In genomic region chr10:63667596-63667995, GRCh38 we compare ENCODE assay signal across 19 cellular contexts.
A peak's percentile ranks its signal among the peaks of the same experiment; 100 is the strongest.
DNase-seq lines count a peak whose midpoint lies in the region; ATAC-seq and TF ChIP-seq lines count a peak whose summit lies in the region.
"Had no signal": no experiment of that assay in that cellular context is flagged by ENCODE, and none has a peak within 500 bp of the region (broad histone marks: within the 10 kb centered on the region; RNA-seq: fewer than 3 reads in every experiment).

No MANE protein-coding gene starts in this region.

- no peaks in the 10 kb centered on the region for H3K36me3 ChIP-seq in GM23248 (ENCODE audit: low read depth)
- H3K36me3 ChIP-seq in mesenchymal stem cell (ENCODE audit: control insufficient read depth in 1 of 2, insufficient read depth in 2 of 2, low read depth in 1 of 2, low read length in 2 of 2), result no peaks in the 10 kb centered on the region
- H3K36me3 ChIP-seq in gastrocnemius medialis, result no peaks in the 10 kb centered on the region

- H3K4me3 ChIP-seq in GM23248 (no peak overlapping the region), mesenchymal stem cell (ENCODE audit: insufficient read depth in 1 of 2, low read depth in 1 of 2, low read length in 2 of 2) (peak overlapping the region in 1 of 2 experiments; percentile 6), gastrocnemius medialis (no peak overlapping the region)
- H3K4me3 ChIP-seq: GM23338 had no signal

- H3K27ac Mint-ChIP-seq in chondrocyte (ENCODE audit: unreplicated experiment), result no peak overlapping the region
- H3K27ac Mint-ChIP-seq: CD8-positive, alpha-beta T cell; GM23338; IgD-negative memory B cell had no signal

- no peak overlapping the region for H3K4ac ChIP-seq in mesenchymal stem cell (ENCODE audit: low read depth in 1 of 2, low read length in 2 of 2)

- no peak for TF ChIP-seq POLR2A in gastrocnemius medialis (IDR thresholded peaks at IDR 0.05)

- no peaks in the 10 kb centered on the region for H3K36me3 Mint-ChIP-seq in chondrocyte (ENCODE audit: low read depth)
- H3K36me3 Mint-ChIP-seq: CD8-positive, alpha-beta T cell; IgD-negative memory B cell had no signal

- H3K27ac ChIP-seq in GM23248 (peak overlapping the region; percentile 7; the same call in 1 of the 2 replicates), mesenchymal stem cell (ENCODE audit: low read length, poor library complexity, severe bottlenecking) (no peak overlapping the region), gastrocnemius medialis (peak overlapping the region in 3 of 4 donors; percentile 15 to 65 (median 36))

- H2BK5ac ChIP-seq in mesenchymal stem cell (ENCODE audit: low read depth, low read length, poor library complexity, severe bottlenecking), result no peak overlapping the region

- H3K4me2 ChIP-seq in GM23248 (ENCODE audit: unreplicated experiment), result no peak overlapping the region
- no peak overlapping the region for H3K4me2 ChIP-seq in mesenchymal stem cell (ENCODE audit: low read length, poor library complexity, severe bottlenecking)
- H3K4me2 ChIP-seq: GM23338 had no signal

- H3K4me1 ChIP-seq in GM23248 (ENCODE audit: insufficient read depth) (peaks cover 41% of the 10 kb centered on the region), mesenchymal stem cell (ENCODE audit: control insufficient read depth, insufficient read depth, low read depth, low read length) (no peaks in the 10 kb centered on the region), gastrocnemius medialis (peaks cover 15 to 39% of the 10 kb centered on the region in 2 donors)

- H3K23ac ChIP-seq in mesenchymal stem cell (ENCODE audit: low read length in 2 of 2), result no peak overlapping the region

- H4K8ac ChIP-seq in mesenchymal stem cell (ENCODE audit: low read length), result no peak overlapping the region

- no peak overlapping the region for H4K91ac ChIP-seq in mesenchymal stem cell (ENCODE audit: low read length)

- peaks cover 45% of the 10 kb centered on the region for H3K4me1 Mint-ChIP-seq in chondrocyte (ENCODE audit: low read depth)

- H2AK5ac ChIP-seq in mesenchymal stem cell (ENCODE audit: low read length, severe bottlenecking), result no peak overlapping the region

- H2AFZ ChIP-seq in GM23248, result no peak overlapping the region
- no peak overlapping the region for H2AFZ ChIP-seq in mesenchymal stem cell (ENCODE audit: low read depth, low read length)
- H2AFZ ChIP-seq: GM23338 had no signal

- H3K4me3 Mint-ChIP-seq in chondrocyte (ENCODE audit: unreplicated experiment), result no peak overlapping the region
- H3K4me3 Mint-ChIP-seq: CD8-positive, alpha-beta T cell; GM23338; IgD-negative memory B cell had no signal

- no peak overlapping the region for H2BK120ac ChIP-seq in mesenchymal stem cell (ENCODE audit: low read depth, low read length)

- H3K9me3 Mint-ChIP-seq in chondrocyte (ENCODE audit: low read depth), result no peaks in the 10 kb centered on the region
- H3K9me3 Mint-ChIP-seq: CD8-positive, alpha-beta T cell; GM23338; IgD-negative memory B cell had no signal

- TF ChIP-seq CTCF in gastrocnemius medialis (IDR thresholded peaks at IDR 0.05 in 4 of 5, conservative IDR thresholded peaks at IDR 0.05 in 1 of 5), result no peak
- no peak for TF ChIP-seq CTCF in chondrocyte (IDR thresholded peaks at IDR 0.05)

- H2BK15ac ChIP-seq in mesenchymal stem cell (ENCODE audit: low read depth, poor library complexity, severe bottlenecking), result no peak overlapping the region

- no peak overlapping the region for H3K14ac ChIP-seq in mesenchymal stem cell (ENCODE audit: low read length in 2 of 2)

- no peaks in the 10 kb centered on the region for H3K79me2 ChIP-seq in GM23248 (ENCODE audit: insufficient read depth)

- H3K9me2 ChIP-seq in GM23248 (ENCODE audit: insufficient read depth), result no peaks in the 10 kb centered on the region

- H2BK12ac ChIP-seq in mesenchymal stem cell (ENCODE audit: low read length in 2 of 2), result no peak overlapping the region

- ATAC-seq in SK-N-SH treated with all-trans-retinoic acid at 6 μM for 48 hours, result peak; percentile 9; the same call in 2 of the 3 replicates
- no peak for ATAC-seq in gastrocnemius medialis
- no peak for ATAC-seq in GM18868 (IDR thresholded peaks at IDR 0.05; ENCODE audit: unreplicated experiment)
- ATAC-seq: CD8-positive, alpha-beta T cell; GM23338; HCT116 had no signal

- H3K9me3 ChIP-seq in GM23248 (ENCODE audit: low read depth) (no peaks in the 10 kb centered on the region), mesenchymal stem cell (ENCODE audit: control insufficient read depth, low read length) (no peaks in the 10 kb centered on the region), gastrocnemius medialis (no peaks in the 10 kb centered on the region)

- DNase-seq in GM23248 (peak; percentile 4), mesenchymal stem cell (no peak), gastrocnemius medialis (no peak), chondrocyte (ENCODE audit: low spot score) (no peak), hippocampal formation (lab: John Stamatoyannopoulos, UW) (no peak), GOT3 (lab: John Stamatoyannopoulos, UW) (no peak)
- DNase-seq: ACHN; AML-193; C1 segment of cervical spinal cord; CD8-positive, alpha-beta T cell; DND-41; NCI-H1105; NCI-H2029 treated with DMSO at 0.1 percent for 48 hours; NCI-H524 treated with DMSO at 0.1 percent for 48 hours had no signal

- in situ Hi-C loops in GM23248 (cut with MboI) (no loop called here), gastrocnemius medialis (cut with MboI; ENCODE audit: low sequenced_read_pairs in 4 of 4) (no loop called here)

- no peaks in the 10 kb centered on the region for H4K20me1 ChIP-seq in GM23248 (ENCODE audit: insufficient read depth)

- H3K79me1 ChIP-seq in mesenchymal stem cell (replicated peaks; ENCODE audit: low read length, poor library complexity, severe bottlenecking), result no peaks in the 10 kb centered on the region

- peaks cover 37% of the 10 kb centered on the region for H3F3A ChIP-seq in GM23248 (ENCODE audit: insufficient read depth)

- no peaks in the 10 kb centered on the region for H3K27me3 Mint-ChIP-seq in chondrocyte (ENCODE audit: low read depth)

- H3K18ac ChIP-seq in mesenchymal stem cell (ENCODE audit: low read depth in 1 of 2, low read length in 2 of 2), result no peak overlapping the region

- H3K9ac ChIP-seq in GM23248 (no peak overlapping the region), mesenchymal stem cell (ENCODE audit: low read length) (peak overlapping the region; percentile 18)

- H3K27me3 ChIP-seq in GM23248 (replicated peaks; ENCODE audit: insufficient read depth) (no peaks in the 10 kb centered on the region), mesenchymal stem cell (ENCODE audit: control insufficient read depth in 1 of 2, insufficient read depth in 1 of 2, low read length in 2 of 2) (no peaks in the 10 kb centered on the region), gastrocnemius medialis (no peaks in the 10 kb centered on the region)

- intact Hi-C loops in gastrocnemius medialis (cut with DNase I; ENCODE audit: low total_unique reads), result no loop called here

TF ChIP-seq in SK-N-SH treated with all-trans-retinoic acid at 6 μM for 48 hours, 23 proteins besides CTCF, POLR2A, EP300 and RAD21 (continues in another document):
- no peak for TF ChIP-seq ZNF565 (CRISPR knock-in tag; conservative IDR thresholded peaks at IDR 0.05; ENCODE audit: low read depth)
- TF ChIP-seq ARNTL (CRISPR knock-in tag; IDR thresholded peaks at IDR 0.05; ENCODE audit: borderline replicate concordance, low read depth), result no peak
- no peak for TF ChIP-seq ZNF8 (CRISPR knock-in tag; IDR thresholded peaks at IDR 0.05)
- TF ChIP-seq TCF4 (CRISPR knock-in tag; IDR thresholded peaks at IDR 0.05; ENCODE audit: borderline replicate concordance), result no peak
- TF ChIP-seq BACH2 (CRISPR knock-in tag; IDR thresholded peaks at IDR 0.05; ENCODE audit: borderline replicate concordance), result no peak
- no peak for TF ChIP-seq ISL1 (CRISPR knock-in tag; IDR thresholded peaks at IDR 0.05)
- TF ChIP-seq OSR1 (CRISPR knock-in tag; IDR thresholded peaks at IDR 0.05), result no peak
- TF ChIP-seq CSRNP3 (CRISPR knock-in tag; IDR thresholded peaks at IDR 0.05), result no peak
- no peak for TF ChIP-seq ZFP3 (CRISPR knock-in tag; IDR thresholded peaks at IDR 0.05)
- TF ChIP-seq RARB (CRISPR knock-in tag; IDR thresholded peaks at IDR 0.05), result no peak
- no peak for TF ChIP-seq PPARA (CRISPR knock-in tag; IDR thresholded peaks at IDR 0.05; ENCODE audit: borderline replicate concordance)
- no peak for TF ChIP-seq PATZ1 (CRISPR knock-in tag; IDR thresholded peaks at IDR 0.05; ENCODE audit: borderline replicate concordance)
- TF ChIP-seq CSDC2 (CRISPR knock-in tag; IDR thresholded peaks at IDR 0.05), result no peak
- no peak for TF ChIP-seq ZNF70 (CRISPR knock-in tag; IDR thresholded peaks at IDR 0.05)
- TF ChIP-seq ESRRG (CRISPR knock-in tag; IDR thresholded peaks at IDR 0.05), result no peak
- TF ChIP-seq ZFP30 (CRISPR knock-in tag; IDR thresholded peaks at IDR 0.05), result no peak
